1 cellular context compared by ENCODE assay signal in the genomic region with DNA sequence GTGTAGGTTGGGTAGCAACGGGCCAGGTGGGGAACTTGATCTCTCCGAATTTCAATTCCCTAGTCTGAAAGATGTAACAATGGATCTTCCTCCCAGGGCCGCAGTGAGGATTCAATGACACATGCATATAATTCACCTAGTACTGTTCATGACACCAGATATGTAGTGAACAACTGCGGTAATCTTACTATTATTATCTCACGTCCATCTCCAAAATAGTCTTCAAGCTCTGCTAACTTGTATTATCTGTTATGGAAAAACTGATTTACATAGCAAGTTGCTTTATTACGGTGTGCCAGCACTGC.
TF ChIP-seq lines count a peak whose summit lies in the region.

No MANE protein-coding gene starts in this region.

TF ChIP-seq in IMR-90, 13 proteins besides CTCF, POLR2A, EP300 and RAD21:
- TF ChIP-seq MAFK (IDR thresholded peaks at IDR 0.05; ENCODE audit: low read depth, low read length) = no peak
- no peak for TF ChIP-seq ELK1 (IDR thresholded peaks at IDR 0.05; ENCODE audit: borderline replicate concordance, low read depth, low read length)
- TF ChIP-seq RFX5 (IDR thresholded peaks at IDR 0.05; ENCODE audit: low read depth, low read length) = no peak
